In genomic region chr11:74570266-74571061, GRCh38 we compare ENCODE assay signal across 8 cellular contexts. TPM values are rescaled to one million over a fixed set of nuclear protein-coding genes. Genes with fewer than 3 reads are reported as not detected.
A peak's percentile ranks its signal among the peaks of the same experiment; 100 is the strongest.
DNase-seq lines count a peak whose midpoint lies in the region; ATAC-seq and TF ChIP-seq lines count a peak whose summit lies in the region.

No MANE protein-coding gene starts in this region.

- H3K4ac ChIP-seq in mesenchymal stem cell (ENCODE audit: low read depth in 1 of 2, low read length in 2 of 2): no peak overlapping the region

- H3K36me3 ChIP-seq in endodermal cell (ENCODE audit: control insufficient read depth, insufficient read depth, low read length) (no peaks in the 10 kb centered on the region), mesenchymal stem cell (ENCODE audit: control insufficient read depth in 1 of 2, insufficient read depth in 2 of 2, low read depth in 1 of 2, low read length in 2 of 2) (no peaks in the 10 kb centered on the region)

- H3K27me3 Mint-ChIP-seq in endodermal cell (ENCODE audit: insufficient read depth): no peaks in the 10 kb centered on the region

- no peaks in the 10 kb centered on the region for H3K79me1 ChIP-seq in mesenchymal stem cell (replicated peaks; ENCODE audit: low read length, poor library complexity, severe bottlenecking)

- no peak overlapping the region for H2BK5ac ChIP-seq in mesenchymal stem cell (ENCODE audit: low read depth, low read length, poor library complexity, severe bottlenecking)

- H3K9me3 ChIP-seq in endodermal cell (ENCODE audit: control insufficient read depth, low read length): no peaks in the 10 kb centered on the region
- no peaks in the 10 kb centered on the region for H3K9me3 ChIP-seq in mesenchymal stem cell (ENCODE audit: control insufficient read depth, low read length)

- H2AFZ ChIP-seq in mesenchymal stem cell (ENCODE audit: low read depth, low read length): no peak overlapping the region

- H3K4me3 ChIP-seq in LNCaP clone FGC (ENCODE audit: low read depth, low read length) (no peak overlapping the region), endodermal cell (ENCODE audit: low read length) (no peak overlapping the region), mesenchymal stem cell (ENCODE audit: insufficient read depth in 1 of 2, low read depth in 1 of 2, low read length in 2 of 2) (no peak overlapping the region)

- H3K9me3 Mint-ChIP-seq in endodermal cell: no peaks in the 10 kb centered on the region

- no peak overlapping the region for H3K4me2 ChIP-seq in mesenchymal stem cell (ENCODE audit: low read length, poor library complexity, severe bottlenecking)

- no peak overlapping the region for H2BK12ac ChIP-seq in mesenchymal stem cell (ENCODE audit: low read length in 2 of 2)

- no peaks in the 10 kb centered on the region for H3K4me1 Mint-ChIP-seq in endodermal cell

- peak; percentile 84 for TF ChIP-seq CTCF in LNCaP clone FGC (IDR thresholded peaks at IDR 0.05; ENCODE audit: control insufficient read depth, extremely low read depth, insufficient read depth)
- TF ChIP-seq CTCF in endodermal cell (conservative IDR thresholded peaks at IDR 0.05): peak; percentile 92

- H2BK15ac ChIP-seq in mesenchymal stem cell (ENCODE audit: low read depth, poor library complexity, severe bottlenecking): no peak overlapping the region

- H3K4me1 ChIP-seq in endodermal cell (ENCODE audit: control insufficient read depth, insufficient read depth, low read length) (no peaks in the 10 kb centered on the region), mesenchymal stem cell (ENCODE audit: control insufficient read depth, insufficient read depth, low read depth, low read length) (peaks cover 7% of the 10 kb centered on the region)

- no peak overlapping the region for H4K91ac ChIP-seq in mesenchymal stem cell (ENCODE audit: low read length)

- H3K27me3 ChIP-seq in endodermal cell (ENCODE audit: control insufficient read depth, insufficient read depth, low read length, poor library complexity, severe bottlenecking) (no peaks in the 10 kb centered on the region), mesenchymal stem cell (ENCODE audit: control insufficient read depth in 1 of 2, insufficient read depth in 1 of 2, low read length in 2 of 2) (peaks cover 5 to 14% of the 10 kb centered on the region in 2 experiments)

- H3K18ac ChIP-seq in mesenchymal stem cell (ENCODE audit: low read depth in 1 of 2, low read length in 2 of 2): no peak overlapping the region

- no peak overlapping the region for H3K9ac ChIP-seq in endodermal cell (ENCODE audit: extremely low read depth, low read length, poor library complexity, severe bottlenecking)
- no peak overlapping the region for H3K9ac ChIP-seq in mesenchymal stem cell (ENCODE audit: low read length)

- no peak overlapping the region for H3K23ac ChIP-seq in mesenchymal stem cell (ENCODE audit: low read length in 2 of 2)

- H2AK5ac ChIP-seq in mesenchymal stem cell (ENCODE audit: low read length, severe bottlenecking): no peak overlapping the region

- H2BK120ac ChIP-seq in mesenchymal stem cell (ENCODE audit: low read depth, low read length): no peak overlapping the region

- peak; percentile 30 to 80 (median 47) for DNase-seq in NCI-H1417 (lab: John Stamatoyannopoulos, UW)
- no peak for DNase-seq in NCI-H1417 treated with DMSO at 0.1 percent for 48 hours (lab: John Stamatoyannopoulos, UW)
- DNase-seq in LNCaP clone FGC (ENCODE audit: low read depth): peak; percentile 43
- peak; percentile 65 to 74 for DNase-seq in SHP77 (lab: John Stamatoyannopoulos, UW)
- peak; percentile 84 for DNase-seq in endodermal cell
- DNase-seq in mesenchymal stem cell: peak; percentile 57

- WGBS in endodermal cell (ENCODE audit: insufficient coverage in 1 of 2, insufficient read length in 1 of 2), 2 experiments: 71 to 100% methylated on average over 1 to 8 of the region's 8 CpGs
- 68% methylated on average over 7 of the region's 8 CpGs for WGBS in mesenchymal stem cell

- H3K27ac ChIP-seq in endodermal cell (ENCODE audit: low read depth, low read length) (no peak overlapping the region), mesenchymal stem cell (ENCODE audit: low read length, poor library complexity, severe bottlenecking) (no peak overlapping the region)

- no peak overlapping the region for H4K8ac ChIP-seq in mesenchymal stem cell (ENCODE audit: low read length)

- no peaks in the 10 kb centered on the region for H3K36me3 Mint-ChIP-seq in endodermal cell (ENCODE audit: low read depth)

- no peak overlapping the region for H3K14ac ChIP-seq in mesenchymal stem cell (ENCODE audit: low read length in 2 of 2)

- no peak overlapping the region for H3K4me3 Mint-ChIP-seq in endodermal cell

- ATAC-seq in GM21825 (IDR thresholded peaks at IDR 0.05; ENCODE audit: unreplicated experiment) (no peak), GM19328 (IDR thresholded peaks at IDR 0.05; ENCODE audit: unreplicated experiment) (no peak)

- no peak overlapping the region for H3K27ac Mint-ChIP-seq in endodermal cell

RNA-seq across cellular contexts. Expression of gene POLD3, which starts 21.9 kb away (rescaled TPM):
- total RNA-seq in endodermal cell: 10 to 100 TPM; 38.5 to 52.2 TPM
- 37.7 TPM for polyA plus RNA-seq in endodermal cell (2013, experiment 1 of 2)
- polyA plus RNA-seq in endodermal cell (2013, experiment 2 of 2): 31.8 TPM
- polyA plus RNA-seq in mesenchymal stem cell (2013, experiment 1 of 2): 6.4 TPM
- 6.1 TPM for polyA plus RNA-seq in mesenchymal stem cell (2013, experiment 2 of 2)
